ENCODE assay signal across 10 cellular contexts in genomic region chr9:128005938-128006337, GRCh38. TPM values are rescaled to one million over a fixed set of nuclear protein-coding genes. Genes with fewer than 3 reads are reported as not detected.
A peak's percentile ranks its signal among the peaks of the same experiment; 100 is the strongest.
DNase-seq lines count a peak whose midpoint lies in the region; ATAC-seq, FAIRE-seq and TF ChIP-seq lines count a peak whose summit lies in the region.
"Had no signal": no experiment of that assay in that cellular context is flagged by ENCODE, and none has a peak within 500 bp of the region (broad histone marks: within the 10 kb centered on the region; RNA-seq: fewer than 3 reads in every experiment).

No MANE protein-coding gene starts in this region.

- H3K9me3 ChIP-seq in stomach: no peaks in the 10 kb centered on the region

- H3K4me3 ChIP-seq in stomach: no peak overlapping the region

- peak overlapping the region in 4 of 6 donors; percentile 68 to 98 (median 91) for H3K27ac Mint-ChIP-seq in naive B cell

- TF ChIP-seq POLR2A in erythroblast (IDR thresholded peaks at IDR 0.05; ENCODE audit: low read length): no peak
- TF ChIP-seq POLR2A in stomach (IDR thresholded peaks at IDR 0.05): no peak

- FAIRE-seq in D721Med (lab: Jason Lieb, UNC) (no peak), RCC 7860 (lab: Jason Lieb, UNC) (no peak)

- TF ChIP-seq CTCF in C4-2B (conservative IDR thresholded peaks at IDR 0.05): no peak
- no peak for TF ChIP-seq CTCF in D721Med (IDR thresholded peaks at IDR 0.05; ENCODE audit: insufficient read depth, missing control alignments)
- no peak for TF ChIP-seq CTCF in stomach (IDR thresholded peaks at IDR 0.05)

- in situ Hi-C loops in KBM-7 (cut with MboI; ENCODE audit: low pct_unique_long_range_greater_than_20kb, low sequenced_read_pairs): no loop called here

- no peak for TF ChIP-seq EP300 in stomach (IDR thresholded peaks at IDR 0.05)

- peaks cover 0 to 9% of the 10 kb centered on the region in 2 donors for H3K36me3 Mint-ChIP-seq in naive B cell

- no peaks in the 10 kb centered on the region for H3K36me3 ChIP-seq in stomach

- DNase-seq in KBM-7 (peak; percentile 44), amniotic epithelial cell (ENCODE audit: low read depth) (peak; percentile 38), naive B cell (no peak), erythroblast (lab: John Stamatoyannopoulos, UW) (no peak), D721Med (ENCODE audit: insufficient read length, low spot score) (no peak), stomach (no peak), RCC 7860 (ENCODE audit: low spot score) (no peak)
- DNase-seq: activated CD4-positive, alpha-beta T cell treated with anti-CD3 and anti-CD28 coated beads for 1 hour; caudate nucleus had no signal

- peak overlapping the region; percentile 88 for H3K27ac ChIP-seq in C4-2B
- H3K27ac ChIP-seq in stomach: peak overlapping the region in 2 of 5 donors; percentile 67 to 81

- intact Hi-C loops in stomach (cut with DNase I; ENCODE audit: low total_unique reads): no loop called here

- H3K4me3 Mint-ChIP-seq in naive B cell: peak overlapping the region in 5 of 8 donors; percentile 35 to 75 (median 54)

- no peak for ATAC-seq in naive B cell (ENCODE audit: low read depth in 2 of 2)

- H3K4me1 ChIP-seq in stomach: peaks cover 25 to 55% (median 30%) of the 10 kb centered on the region in 4 donors

- no peaks in the 10 kb centered on the region for H3K27me3 ChIP-seq in stomach

- H3K9me3 Mint-ChIP-seq in naive B cell: peaks cover 0 to 7% (median 4%) of the 10 kb centered on the region in 7 donors

- H3K4me1 Mint-ChIP-seq in naive B cell: peaks cover 34 to 67% (median 38%) of the 10 kb centered on the region in 3 donors

- whole genome bisulfite sequencing in stomach, 5 donors: 51 to 73% (median 67%) methylated on average over 11 of the region's 11 CpGs

- no peaks in the 10 kb centered on the region for H3K27me3 Mint-ChIP-seq in naive B cell

RNA-seq across cellular contexts. Expression of gene EEIG1, which starts 25.1 kb away (rescaled TPM):
- polyA plus RNA-seq in naive B cell (ENCODE audit: low read depth in 6 of 6): 10 to 100 TPM; 12.3 to 36.9 (median 21.6) TPM
- 100 to 1,000 TPM in 2 of 5 donors, 10 to 100 TPM in 3; 26.3 to 406 (median 83.4) TPM for total RNA-seq in stomach
- polyA plus RNA-seq in stomach: 100 to 1,000 TPM in 1 of 3 donors, 10 to 100 TPM in 2; 24.4 to 118 (median 38.5) TPM

Comparison
In these comparisons a context has a peak if more than half of its experiments do, and no peak if none do; other contexts are left out.
1. DNase-seq: peak in KBM-7 (single experiment) and amniotic epithelial cell (single experiment); none in naive B cell (single experiment), erythroblast (0 of 2), D721Med (single experiment), stomach (single experiment) and RCC 7860 (single experiment).